ENCODE assay signal across 14 cellular contexts in genomic region chr14:89324501-89325298, GRCh38.
DNase-seq lines count a peak whose midpoint lies in the region; ATAC-seq and TF ChIP-seq lines count a peak whose summit lies in the region.
"Had no signal": no experiment of that assay in that cellular context is flagged by ENCODE, and none has a peak within 500 bp of the region (broad histone marks: within the 10 kb centered on the region; RNA-seq: fewer than 3 reads in every experiment).

No MANE protein-coding gene starts in this region.

- no peak for TF ChIP-seq CTCF in GM10248 (IDR thresholded peaks at IDR 0.05; ENCODE audit: control extremely low read depth, extremely low read depth, low read depth, missing control alignments)
- no peak for TF ChIP-seq CTCF in WTC11 (IDR thresholded peaks at IDR 0.05)
- no peak for TF ChIP-seq CTCF in foreskin fibroblast (IDR thresholded peaks at IDR 0.05; ENCODE audit: low read depth, low read length)

- no peak overlapping the region for H3K4me3 Mint-ChIP-seq in WTC11
- H3K4me3 Mint-ChIP-seq: CD14-positive monocyte, neural progenitor cell had no signal

- CTCF ChIA-PET in GM10248 (lab: Yijun Ruan, JAX) (interaction anchor here (1.0 to 1.5 kb wide), 5 partner anchors 13 to 40 kb away, joined by 3 to 7 read pairs (median 3); no protein-coding TSS in a partner anchor), WTC11 (lab: Charles Lee) (no interaction called here)

- DNase-seq in GM10248 (ENCODE audit: extremely low spot score) = peak; percentile 60
- DNase-seq in WTC11 (ENCODE audit: low spot score) = no peak
- no peak for DNase-seq in foreskin fibroblast
- no peak for DNase-seq in SHP77 (lab: John Stamatoyannopoulos, UW)
- DNase-seq in Kasumi-1 (lab: John Stamatoyannopoulos, UW) = no peak
- no peak for DNase-seq in stimulated activated CD4-positive, alpha-beta T cell treated with anti-CD3 and anti-CD28 coated beads, Interleukin-4, amount 100 ng/mL, for 4 hours
- DNase-seq: esophagus squamous epithelium; NCI-H510A; stimulated activated CD4-positive, alpha-beta T cell treated with anti-CD3 and anti-CD28 coated beads, Interleukin-2, amount 100 ng/mL, for 48 hours had no signal

- peaks cover 28% of the 10 kb centered on the region for H3K9me3 Mint-ChIP-seq in WTC11

- peak; percentile 81 for ATAC-seq in GM19351 (IDR thresholded peaks at IDR 0.05; ENCODE audit: unreplicated experiment)
- ATAC-seq in HG02885 (IDR thresholded peaks at IDR 0.05; ENCODE audit: poor library complexity, unreplicated experiment) = peak; percentile 79
- ATAC-seq in WTC11 = no peak

- peaks cover 27% of the 10 kb centered on the region for H3K4me1 Mint-ChIP-seq in WTC11
- H3K4me1 Mint-ChIP-seq: neural progenitor cell had no signal

- H3K4me3 ChIP-seq in foreskin fibroblast (ENCODE audit: low read depth in 1 of 2, low read length in 2 of 2) = no peak overlapping the region
- H3K4me3 ChIP-seq: esophagus squamous epithelium, neural progenitor cell, thoracic aorta had no signal

- H3K27ac Mint-ChIP-seq in WTC11 = 0 out of 2 replicates have a peak overlapping the region, but pooled peaks have one; percentile 24
- H3K27ac Mint-ChIP-seq: neural progenitor cell had no signal

- POLR2A ChIA-PET in GM10248 (lab: Yijun Ruan, JAX) = no interaction called here
- POLR2A ChIA-PET in WTC11 (lab: Charles Lee) = no interaction called here

- H3K27me3 Mint-ChIP-seq in WTC11 (ENCODE audit: low read depth) = no peaks in the 10 kb centered on the region

- peaks cover 50% of the 10 kb centered on the region for H3K36me3 Mint-ChIP-seq in WTC11

TF ChIP-seq in WTC11, 78 proteins besides CTCF, POLR2A, EP300 and RAD21:
- TF ChIP-seq, protein P1, sequence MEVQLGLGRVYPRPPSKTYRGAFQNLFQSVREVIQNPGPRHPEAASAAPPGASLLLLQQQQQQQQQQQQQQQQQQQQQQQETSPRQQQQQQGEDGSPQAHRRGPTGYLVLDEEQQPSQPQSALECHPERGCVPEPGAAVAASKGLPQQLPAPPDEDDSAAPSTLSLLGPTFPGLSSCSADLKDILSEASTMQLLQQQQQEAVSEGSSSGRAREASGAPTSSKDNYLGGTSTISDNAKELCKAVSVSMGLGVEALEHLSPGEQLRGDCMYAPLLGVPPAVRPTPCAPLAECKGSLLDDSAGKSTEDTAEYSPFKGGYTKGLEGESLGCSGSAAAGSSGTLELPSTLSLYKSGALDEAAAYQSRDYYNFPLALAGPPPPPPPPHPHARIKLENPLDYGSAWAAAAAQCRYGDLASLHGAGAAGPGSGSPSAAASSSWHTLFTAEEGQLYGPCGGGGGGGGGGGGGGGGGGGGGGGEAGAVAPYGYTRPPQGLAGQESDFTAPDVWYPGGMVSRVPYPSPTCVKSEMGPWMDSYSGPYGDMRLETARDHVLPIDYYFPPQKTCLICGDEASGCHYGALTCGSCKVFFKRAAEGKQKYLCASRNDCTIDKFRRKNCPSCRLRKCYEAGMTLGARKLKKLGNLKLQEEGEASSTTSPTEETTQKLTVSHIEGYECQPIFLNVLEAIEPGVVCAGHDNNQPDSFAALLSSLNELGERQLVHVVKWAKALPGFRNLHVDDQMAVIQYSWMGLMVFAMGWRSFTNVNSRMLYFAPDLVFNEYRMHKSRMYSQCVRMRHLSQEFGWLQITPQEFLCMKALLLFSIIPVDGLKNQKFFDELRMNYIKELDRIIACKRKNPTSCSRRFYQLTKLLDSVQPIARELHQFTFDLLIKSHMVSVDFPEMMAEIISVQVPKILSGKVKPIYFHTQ (CRISPR knock-in tag; IDR thresholded peaks at IDR 0.05) = no peak
- TF ChIP-seq EMX1 (CRISPR knock-in tag; IDR thresholded peaks at IDR 0.05) (no peak), ZSCAN18 (CRISPR knock-in tag; IDR thresholded peaks at IDR 0.05) (no peak), ATF2 (CRISPR knock-in tag; IDR thresholded peaks at IDR 0.05; ENCODE audit: borderline replicate concordance, low read depth) (no peak), PRDM15 (CRISPR knock-in tag; IDR thresholded peaks at IDR 0.05) (no peak), NFATC4 (CRISPR knock-in tag; IDR thresholded peaks at IDR 0.05) (no peak), GABPB1 (CRISPR knock-in tag; IDR thresholded peaks at IDR 0.05) (no peak), TEAD1 (CRISPR knock-in tag; IDR thresholded peaks at IDR 0.05) (no peak), PRRX2 (CRISPR knock-in tag; IDR thresholded peaks at IDR 0.05) (no peak), HMGA2 (CRISPR knock-in tag; IDR thresholded peaks at IDR 0.05) (no peak)
- TF ChIP-seq, protein P2, sequence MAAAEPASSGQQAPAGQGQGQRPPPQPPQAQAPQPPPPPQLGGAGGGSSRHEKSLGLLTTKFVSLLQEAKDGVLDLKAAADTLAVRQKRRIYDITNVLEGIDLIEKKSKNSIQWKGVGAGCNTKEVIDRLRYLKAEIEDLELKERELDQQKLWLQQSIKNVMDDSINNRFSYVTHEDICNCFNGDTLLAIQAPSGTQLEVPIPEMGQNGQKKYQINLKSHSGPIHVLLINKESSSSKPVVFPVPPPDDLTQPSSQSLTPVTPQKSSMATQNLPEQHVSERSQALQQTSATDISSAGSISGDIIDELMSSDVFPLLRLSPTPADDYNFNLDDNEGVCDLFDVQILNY (CRISPR knock-in tag; IDR thresholded peaks at IDR 0.05) = no peak
